23 cellular contexts compared by ENCODE assay signal in genomic region chr7:135665072-135665471, GRCh38. TPM values are rescaled to one million over a fixed set of nuclear protein-coding genes. Genes with fewer than 3 reads are reported as not detected.
A peak's percentile ranks its signal among the peaks of the same experiment; 100 is the strongest.
DNase-seq lines count a peak whose midpoint lies in the region; ATAC-seq and TF ChIP-seq lines count a peak whose summit lies in the region.
"Had no signal": no experiment of that assay in that cellular context is flagged by ENCODE, and none has a peak within 500 bp of the region (broad histone marks: within the 10 kb centered on the region; RNA-seq: fewer than 3 reads in every experiment).

No MANE protein-coding gene starts in this region.

- peaks cover 6% of the 10 kb centered on the region; the same call in 1 of the 2 replicates for H4K20me1 ChIP-seq in PC-3 (ENCODE audit: low read length)

- CTCF ChIA-PET in MCF 10A (lab: Yijun Ruan, JAX), result interaction anchor here (1.1 to 7.2 kb wide), 5 partner anchors 8 to 390 kb away, joined by 3 to 68 read pairs (median 4); no protein-coding TSS in a partner anchor
- CTCF ChIA-PET in PC-3 (lab: Charles Lee), result no interaction called here
- CTCF ChIA-PET in activated CD4-positive, alpha-beta memory T cell treated with anti-CD3 and anti-CD28 coated beads for 36 hours (lab: Charles Lee), result interaction anchor here (1.4 to 7.7 kb wide), 2 partner anchors 8 to 20 kb away, joined by 11 to 40 read pairs; no protein-coding TSS in a partner anchor

- no peak for ATAC-seq in PC-3
- ATAC-seq: HepG2, left colon had no signal

- H3K4me3 ChIP-seq in breast epithelium (no peak overlapping the region), PC-3 (ENCODE audit: low read length) (no peak overlapping the region), skeletal muscle satellite cell (ENCODE audit: low read length) (no peak overlapping the region)
- H3K4me3 ChIP-seq: BLaER1 treated with 17β-estradiol and CSF1 and Interleukin-3, amounts not matched to agents 10 nM and 100 nM; thoracic aorta had no signal

- intact Hi-C loops in MCF 10A (cut with micrococcal nuclease) (no loop called here), breast epithelium (cut with DNase I; ENCODE audit: low total_unique reads) (loop anchor here (10.0 kb wide), 1 partner anchor 130 kb away; no protein-coding TSS in a partner anchor), PC-3 (cut with micrococcal nuclease) (no loop called here)
- intact Hi-C loops in activated CD4-positive, alpha-beta memory T cell treated with anti-CD3 and anti-CD28 coated beads for 36 hours (cut with micrococcal nuclease), result loop anchor here (10.0 kb wide), 1 partner anchor 930 kb away; no protein-coding TSS in a partner anchor

- H3K36me3 Mint-ChIP-seq in MCF 10A (ENCODE audit: insufficient read depth, unreplicated experiment), result peaks cover 14% of the 10 kb centered on the region
- peaks cover 15% of the 10 kb centered on the region for H3K36me3 Mint-ChIP-seq in activated CD4-positive, alpha-beta memory T cell treated with anti-CD3 and anti-CD28 coated beads for 36 hours

- H3K4me1 ChIP-seq in breast epithelium (peaks cover 0 to 5% of the 10 kb centered on the region in 2 donors), PC-3 (ENCODE audit: insufficient read depth, low read length) (peaks cover 20% of the 10 kb centered on the region), skeletal muscle satellite cell (ENCODE audit: control insufficient read depth, insufficient read depth, low read length) (peaks cover 39% of the 10 kb centered on the region)

- H2AFZ ChIP-seq in PC-3 (ENCODE audit: low read length), result no peak overlapping the region

- no peaks in the 10 kb centered on the region for H3K27me3 ChIP-seq in breast epithelium
- H3K27me3 ChIP-seq in PC-3 (ENCODE audit: low read length), result no peaks in the 10 kb centered on the region
- no peaks in the 10 kb centered on the region for H3K27me3 ChIP-seq in skeletal muscle satellite cell (ENCODE audit: control insufficient read depth, insufficient read depth, low read length)
- H3K27me3 ChIP-seq: BLaER1 treated with 17β-estradiol and CSF1 and Interleukin-3, amounts not matched to agents 10 nM and 100 nM had no signal

- H3K27ac ChIP-seq in breast epithelium (no peak overlapping the region), PC-3 (ENCODE audit: low read length) (no peak overlapping the region)
- H3K27ac ChIP-seq: thoracic aorta had no signal

- H3K4me3 Mint-ChIP-seq in MCF 10A (ENCODE audit: unreplicated experiment), result no peak overlapping the region
- H3K4me3 Mint-ChIP-seq in activated CD4-positive, alpha-beta memory T cell treated with anti-CD3 and anti-CD28 coated beads for 36 hours, result no peak overlapping the region

- peak overlapping the region; percentile 39 for H3K27ac Mint-ChIP-seq in MCF 10A (ENCODE audit: low read depth, unreplicated experiment)
- H3K27ac Mint-ChIP-seq in activated CD4-positive, alpha-beta memory T cell treated with anti-CD3 and anti-CD28 coated beads for 36 hours, result no peak overlapping the region
- H3K27ac Mint-ChIP-seq: T-helper 1 cell treated with Interleukin-12 subunit alpha and Interleukin-12 subunit beta and Interleukin-4 antibody, amounts not matched to agents 30 μg/mL and 1 μg/mL, for 36 hours had no signal

- POLR2A ChIA-PET in MCF 10A (lab: Yijun Ruan, JAX) (interaction anchor here (0.6 to 3.5 kb wide), 3 partner anchors 11 to 312 kb away, joined by 3 to 17 read pairs (median 3); partner anchors contain the start of gene MTPN), PC-3 (lab: Charles Lee; ENCODE audit: unreplicated experiment) (no interaction called here)
- POLR2A ChIA-PET in activated CD4-positive, alpha-beta memory T cell treated with anti-CD3 and anti-CD28 coated beads for 36 hours (lab: Charles Lee), result no interaction called here

- no peak for TF ChIP-seq POLR2A in breast epithelium (IDR thresholded peaks at IDR 0.05)
- no peak for TF ChIP-seq POLR2A in erythroblast (IDR thresholded peaks at IDR 0.05; ENCODE audit: low read length)

- no peaks in the 10 kb centered on the region for H3K9me3 ChIP-seq in breast epithelium
- H3K9me3 ChIP-seq in PC-3 (ENCODE audit: low read length), result no peaks in the 10 kb centered on the region
- H3K9me3 ChIP-seq in skeletal muscle satellite cell (replicated peaks; ENCODE audit: low read length), result no peaks in the 10 kb centered on the region
- H3K9me3 ChIP-seq: thoracic aorta had no signal

- H3K27me3 Mint-ChIP-seq in MCF 10A (ENCODE audit: insufficient read depth, unreplicated experiment), result no peaks in the 10 kb centered on the region
- H3K27me3 Mint-ChIP-seq in activated CD4-positive, alpha-beta memory T cell treated with anti-CD3 and anti-CD28 coated beads for 36 hours, result no peaks in the 10 kb centered on the region
- H3K27me3 Mint-ChIP-seq: activated CD4-positive, alpha-beta T cell treated with anti-CD3 and anti-CD28 coated beads, Interleukin-2, amount 10 ng/mL, durations not matched to agents 7 days and 5 days had no signal

- H3F3A ChIP-seq in PC-3 (ENCODE audit: low read length, unreplicated experiment), result no peaks in the 10 kb centered on the region

- H3K4me1 Mint-ChIP-seq in MCF 10A (ENCODE audit: insufficient read depth, unreplicated experiment), result peaks cover 36% of the 10 kb centered on the region
- H3K4me1 Mint-ChIP-seq in activated CD4-positive, alpha-beta memory T cell treated with anti-CD3 and anti-CD28 coated beads for 36 hours (ENCODE audit: low read depth), result peaks cover 57% of the 10 kb centered on the region

- no peak overlapping the region for H3K9ac ChIP-seq in PC-3 (ENCODE audit: low read length)
- H3K9ac ChIP-seq in skeletal muscle satellite cell (ENCODE audit: low read depth, low read length), result peak overlapping the region; percentile 100

- no peak for TF ChIP-seq CTCF in MCF 10A (IDR thresholded peaks at IDR 0.05; ENCODE audit: unreplicated experiment)
- TF ChIP-seq CTCF in breast epithelium (IDR thresholded peaks at IDR 0.05), result no peak
- TF ChIP-seq CTCF in PC-3 (conservative IDR thresholded peaks at IDR 0.05; ENCODE audit: low read depth, low read length), result no peak

- H3K9me3 Mint-ChIP-seq in MCF 10A (ENCODE audit: unreplicated experiment), result no peaks in the 10 kb centered on the region
- no peaks in the 10 kb centered on the region for H3K9me3 Mint-ChIP-seq in activated CD4-positive, alpha-beta memory T cell treated with anti-CD3 and anti-CD28 coated beads for 36 hours
- H3K9me3 Mint-ChIP-seq: activated CD4-positive, alpha-beta T cell treated with anti-CD3 and anti-CD28 coated beads, Interleukin-2, amount 10 ng/mL, durations not matched to agents 7 days and 5 days; T-helper 1 cell treated with Interleukin-12 subunit alpha and Interleukin-12 subunit beta and Interleukin-4 antibody, amounts not matched to agents 30 μg/mL and 1 μg/mL, for 36 hours had no signal

- H3K9me2 ChIP-seq in PC-3 (replicated peaks; ENCODE audit: low read length), result no peaks in the 10 kb centered on the region

- H3K4me2 ChIP-seq in PC-3 (ENCODE audit: low read length) (0 out of 2 replicates have a peak overlapping the region, but pooled peaks have one; percentile 91), skeletal muscle satellite cell (ENCODE audit: low read length) (peak overlapping the region; percentile 93)

- no peak for DNase-seq in MCF 10A (ENCODE audit: unreplicated experiment)
- DNase-seq in breast epithelium (ENCODE audit: low spot score in 2 of 2), result no peak
- DNase-seq in PC-3, result no peak
- DNase-seq in erythroblast (lab: John Stamatoyannopoulos, UW), result peak; percentile 44 to 76
- DNase-seq in activated CD4-positive, alpha-beta memory T cell treated with anti-CD3 and anti-CD28 coated beads for 36 hours, result no peak
- DNase-seq in stimulated activated CD4-positive, alpha-beta T cell treated with anti-CD3 and anti-CD28 coated beads, Interleukin-2, amount 100 ng/mL, for 48 hours, result no peak
- no peak for DNase-seq in NOMO-1 treated with dmso at 0.1 percent for 144 hours (lab: John Stamatoyannopoulos, UW; ENCODE audit: unreplicated experiment)
- DNase-seq: ACHN; activated CD4-positive, alpha-beta T cell treated with anti-CD3 and anti-CD28 coated beads, Interleukin-2, amount 10 ng/mL, durations not matched to agents 7 days and 5 days; activated CD8-positive, alpha-beta memory T cell treated with anti-CD3 and anti-CD28 coated beads, Interleukin-2, amount 50 U/mL, for 4 hours; activated naive CD4-positive, alpha-beta T cell treated with Interleukin-2 at 50 U/mL for 16 hours; glutamatergic neuron; left colon; MM.1S; NCI-H1694; NCI-H526 treated with DMSO at 0.1 percent for 48 hours; retina; SHP77 treated with DMSO at 0.1 percent for 48 hours had no signal

- H3K79me2 ChIP-seq in PC-3 (ENCODE audit: low read length), result peaks cover 77% of the 10 kb centered on the region

- H3K36me3 ChIP-seq in breast epithelium (no peaks in the 10 kb centered on the region), PC-3 (ENCODE audit: low read depth, low read length) (no peaks in the 10 kb centered on the region), skeletal muscle satellite cell (ENCODE audit: insufficient read depth, low read length) (no peaks in the 10 kb centered on the region)
- H3K36me3 ChIP-seq: thoracic aorta had no signal

- BruUV-seq in MCF 10A (replicated peaks; lab: Mats Ljungman, UMichigan) (no TSS peak), PC-3 (replicated peaks; lab: Mats Ljungman, UMichigan) (no TSS peak)

RNA-seq across cellular contexts. Expression of gene STMP1, which starts 2.8 kb away (rescaled TPM):
- total RNA-seq in MCF 10A (2022), result 33.6 and 37.0 TPM in 2 replicates
- total RNA-seq in breast epithelium, result 10 to 100 TPM; 13.9 to 27.2 (median 18.4) TPM
- 7.1 and 8.8 TPM in 2 replicates for total RNA-seq in PC-3 (2014; rRNA removed)
- 18.0 and 22.7 TPM in 2 replicates for total RNA-seq in skeletal muscle satellite cell (2012; rRNA removed)
- 10 to 100 TPM; 17.3 to 17.8 TPM for total RNA-seq in activated CD4-positive, alpha-beta memory T cell treated with anti-CD3 and anti-CD28 coated beads for 36 hours

Comparison
In these comparisons a context has a peak if more than half of its experiments do, and no peak if none do; other contexts are left out.
1. intact Hi-C loops: an anchor here in breast epithelium (10.0 kb wide) and activated CD4-positive, alpha-beta memory T cell treated with anti-CD3 and anti-CD28 coated beads for 36 hours (10.0 kb wide); none called in MCF 10A and PC-3.
2. DNase-seq: peak in erythroblast (2 of 2); none in MCF 10A (single experiment), breast epithelium (0 of 2), PC-3 (single experiment), activated CD4-positive, alpha-beta memory T cell treated with anti-CD3 and anti-CD28 coated beads for 36 hours (single experiment), stimulated activated CD4-positive, alpha-beta T cell treated with anti-CD3 and anti-CD28 coated beads, Interleukin-2, amount 100 ng/mL, for 48 hours (0 of 2) and NOMO-1 treated with dmso at 0.1 percent for 144 hours (single experiment).